ENCODE assay signal across 1 cellular context in genomic region chr20:53003420-53003819, GRCh38.
TF ChIP-seq lines count a peak whose summit lies in the region.

No MANE protein-coding gene starts in this region.

TF ChIP-seq in GM23338, 12 proteins besides CTCF, POLR2A, EP300 and RAD21 (continued from another document):
- TF ChIP-seq ETS1 (IDR thresholded peaks at IDR 0.05), result no peak
TF ChIP-seq in GM23338: peak in this region for 0.
